8 cellular contexts compared by ENCODE assay signal in genomic region chr20:50460115-50460607, GRCh38. TPM values are rescaled to one million over a fixed set of nuclear protein-coding genes. Genes with fewer than 3 reads are reported as not detected.
DNase-seq lines count a peak whose midpoint lies in the region; ATAC-seq and TF ChIP-seq lines count a peak whose summit lies in the region.
"Had no signal": no experiment of that assay in that cellular context is flagged by ENCODE, and none has a peak within 500 bp of the region (broad histone marks: within the 10 kb centered on the region; RNA-seq: fewer than 3 reads in every experiment).

No MANE protein-coding gene starts in this region.

- H3K4me3 ChIP-seq in Peyer's patch (no peak overlapping the region), coronary artery (peak overlapping the region; percentile 1), neuronal stem cell (ENCODE audit: low read length in 2 of 2) (no peak overlapping the region), upper lobe of left lung (no peak overlapping the region), Karpas-422 (ENCODE audit: low read length) (no peak overlapping the region)

- no peaks in the 10 kb centered on the region for H3K9me3 ChIP-seq in Peyer's patch
- H3K9me3 ChIP-seq in neuronal stem cell (replicated peaks in 1 of 2; ENCODE audit: control insufficient read depth in 2 of 2, insufficient read depth in 1 of 2, low read depth in 1 of 2, low read length in 2 of 2): no peaks in the 10 kb centered on the region
- H3K9me3 ChIP-seq in upper lobe of left lung: no peaks in the 10 kb centered on the region
- H3K9me3 ChIP-seq in Karpas-422 (ENCODE audit: low read length): no peaks in the 10 kb centered on the region

- TF ChIP-seq EP300 in upper lobe of left lung (IDR thresholded peaks at IDR 0.05): no peak

- H3K27ac ChIP-seq in Peyer's patch (peak overlapping the region; percentile 26 to 57 (median 39)), coronary artery (peak overlapping the region; percentile 48 to 76), neuronal stem cell (replicated peaks; ENCODE audit: low read length) (no peak overlapping the region), upper lobe of left lung (peak overlapping the region; percentile 16 to 79 (median 58)), Karpas-422 (ENCODE audit: low read length) (no peak overlapping the region)
- H3K27ac ChIP-seq: parathyroid adenoma had no signal

- no peak overlapping the region for H3K14ac ChIP-seq in neuronal stem cell (ENCODE audit: low read length)

- H3K27me3 ChIP-seq in Peyer's patch (no peaks in the 10 kb centered on the region), neuronal stem cell (ENCODE audit: control insufficient read depth in 3 of 3, insufficient read depth in 3 of 3, low read depth in 1 of 3, low read length in 3 of 3) (peaks cover 0 to 10% (median 0%) of the 10 kb centered on the region in 3 experiments), upper lobe of left lung (no peaks in the 10 kb centered on the region), Karpas-422 (ENCODE audit: low read length) (no peaks in the 10 kb centered on the region)

- peak overlapping the region; percentile 14 for H2BK15ac ChIP-seq in neuronal stem cell (ENCODE audit: low read length)

- peak overlapping the region; percentile 33 for H3K18ac ChIP-seq in neuronal stem cell (ENCODE audit: low read length)

- TF ChIP-seq POLR2A in Peyer's patch (IDR thresholded peaks at IDR 0.05) (no peak), upper lobe of left lung (IDR thresholded peaks at IDR 0.05) (no peak)

- H3K4ac ChIP-seq in neuronal stem cell (ENCODE audit: low read length): no peak overlapping the region

- no peak for TF ChIP-seq CTCF in Peyer's patch (IDR thresholded peaks at IDR 0.05)
- no peak for TF ChIP-seq CTCF in coronary artery (IDR thresholded peaks at IDR 0.05)
- no peak for TF ChIP-seq CTCF in upper lobe of left lung (IDR thresholded peaks at IDR 0.05)

- H4K91ac ChIP-seq in neuronal stem cell (ENCODE audit: low read depth, low read length, poor library complexity): no peak overlapping the region

- DNase-seq in Peyer's patch: no peak
- DNase-seq in coronary artery (ENCODE audit: low spot score): no peak
- DNase-seq in neuronal stem cell (ENCODE audit: low spot score): no peak
- peak in 1 of 2 donors; percentile 39 for DNase-seq in upper lobe of left lung
- DNase-seq in NOMO-1 treated with dmso at 0.1 percent for 144 hours (lab: John Stamatoyannopoulos, UW; ENCODE audit: unreplicated experiment): no peak
- DNase-seq in Karpas-422: no peak

- H3K4me2 ChIP-seq in neuronal stem cell (ENCODE audit: insufficient read depth, low read length, poor library complexity, severe bottlenecking) (no peak overlapping the region), Karpas-422 (ENCODE audit: low read depth, low read length, poor library complexity, severe bottlenecking) (no peak overlapping the region)

- no peak overlapping the region for H3K23ac ChIP-seq in neuronal stem cell (ENCODE audit: low read depth, low read length, poor library complexity)

- H3K79me2 ChIP-seq in Karpas-422 (ENCODE audit: low read length): no peaks in the 10 kb centered on the region
- H3K79me2 ChIP-seq: parathyroid adenoma had no signal

- no peak overlapping the region for H2BK12ac ChIP-seq in neuronal stem cell (ENCODE audit: low read length)

- no peak overlapping the region for H4K8ac ChIP-seq in neuronal stem cell (ENCODE audit: low read depth, low read length)

- no peak overlapping the region for H2BK120ac ChIP-seq in neuronal stem cell (ENCODE audit: low read depth, low read length)

- H3K9ac ChIP-seq in neuronal stem cell (ENCODE audit: low read depth, low read length, poor library complexity) (no peak overlapping the region), Karpas-422 (ENCODE audit: low read length) (no peak overlapping the region)
- H3K9ac ChIP-seq: parathyroid adenoma had no signal

- no peak overlapping the region for H2BK5ac ChIP-seq in neuronal stem cell (ENCODE audit: low read length)

- H4K20me1 ChIP-seq in Karpas-422 (ENCODE audit: insufficient read depth, low read depth, low read length): no peaks in the 10 kb centered on the region

- H3K79me1 ChIP-seq in neuronal stem cell (ENCODE audit: low read depth, low read length): no peaks in the 10 kb centered on the region

- H3K36me3 ChIP-seq in Peyer's patch (no peaks in the 10 kb centered on the region), neuronal stem cell (replicated peaks in 1 of 2; ENCODE audit: control insufficient read depth in 2 of 2, insufficient read depth in 2 of 2, low read length in 2 of 2) (no peaks in the 10 kb centered on the region), upper lobe of left lung (no peaks in the 10 kb centered on the region), Karpas-422 (ENCODE audit: insufficient read depth, low read length) (no peaks in the 10 kb centered on the region)

- ATAC-seq in upper lobe of left lung (ENCODE audit: low FRiP score in 2 of 2): no peak
- no peak for ATAC-seq in GM21390 (IDR thresholded peaks at IDR 0.05; ENCODE audit: unreplicated experiment)

- H2AFZ ChIP-seq in neuronal stem cell (ENCODE audit: low read length) (no peak overlapping the region), Karpas-422 (ENCODE audit: low read length) (no peak overlapping the region)
- H2AFZ ChIP-seq: parathyroid adenoma had no signal

- WGBS in neuronal stem cell (ENCODE audit: extremely low coverage in 2 of 2, insufficient read length in 2 of 2, insufficient replicate concordance in 1 of 2), 2 donors: no CpG with 5 or more reads among the region's 9 CpGs
- 70 to 85% methylated on average over 5 to 9 of the region's 9 CpGs for WGBS in upper lobe of left lung, 2 donors

- no peak overlapping the region for H2AK5ac ChIP-seq in neuronal stem cell (ENCODE audit: low read depth, low read length)

- peaks cover 0 to 12% (median 0%) of the 10 kb centered on the region in 4 donors for H3K4me1 ChIP-seq in Peyer's patch
- H3K4me1 ChIP-seq in neuronal stem cell (ENCODE audit: control insufficient read depth in 2 of 2, insufficient read depth in 1 of 2, low read depth in 1 of 2, low read length in 2 of 2): peaks cover 0 to 2% of the 10 kb centered on the region in 2 donors
- peaks cover 26 to 47% (median 38%) of the 10 kb centered on the region in 4 donors for H3K4me1 ChIP-seq in upper lobe of left lung
- H3K4me1 ChIP-seq in Karpas-422 (ENCODE audit: low read length): peaks cover 7% of the 10 kb centered on the region

- no peaks in the 10 kb centered on the region for H3K9me2 ChIP-seq in Karpas-422 (replicated peaks; ENCODE audit: insufficient read depth, low read length)

RNA-seq across cellular contexts. Expression of gene PTPN1, which starts 50.0 kb away (rescaled TPM):
- total RNA-seq in Peyer's patch (10 to 100 TPM; 13.8 to 40.4 (median 22.0) TPM), upper lobe of left lung (100 to 1,000 TPM in 3 of 6 donors, 10 to 100 TPM in 3; 75.1 to 137 (median 96.1) TPM)
- polyA plus RNA-seq in neuronal stem cell (2013, experiment 1 of 2): 30.8 TPM
- polyA plus RNA-seq in neuronal stem cell (2013, experiment 2 of 2): 29.7 TPM
- total RNA-seq in Karpas-422 (2014; rRNA removed; shearing (Covaris generic); ENCODE audit: low replicate concordance): 6.5 and 10.9 TPM in 2 replicates

Comparison
In these comparisons a context has a peak if more than half of its experiments do, and no peak if none do; other contexts are left out.
1. H3K27ac ChIP-seq: peak in Peyer's patch (4 of 4), coronary artery (2 of 2) and upper lobe of left lung (4 of 4); none in neuronal stem cell (single experiment) and Karpas-422 (single experiment).